In genomic region chr11:26365284-26365683, GRCh38 we compare ENCODE assay signal across 11 cellular contexts. TPM values are rescaled to one million over a fixed set of nuclear protein-coding genes. Genes with fewer than 3 reads are reported as not detected.
"Had no signal": no experiment of that assay in that cellular context is flagged by ENCODE, and none has a peak within 500 bp of the region (broad histone marks: within the 10 kb centered on the region; RNA-seq: fewer than 3 reads in every experiment).

No MANE protein-coding gene starts in this region.

- H3K27ac ChIP-seq: GM23248, HL-60 had no signal

- ATAC-seq: HepG2 had no signal

- H2AFZ ChIP-seq: GM23248 had no signal

- FAIRE-seq: H54, HepG2 had no signal

- H3K4me3 ChIP-seq: GM23248 had no signal

- H3K9ac ChIP-seq: GM23248 had no signal

- DNase-seq: GM23248, GOT3, H9, HCEC 1CT, HFFc6, KG1 had no signal

RNA-seq across cellular contexts. Expression of gene ANO3, which starts 33.4 kb away (rescaled TPM):
- total RNA-seq: H9, HT1080 had no signal
- polyA plus RNA-seq: IgD-negative memory B cell had no signal
